9 cellular contexts compared by ENCODE assay signal in the genomic region with DNA sequence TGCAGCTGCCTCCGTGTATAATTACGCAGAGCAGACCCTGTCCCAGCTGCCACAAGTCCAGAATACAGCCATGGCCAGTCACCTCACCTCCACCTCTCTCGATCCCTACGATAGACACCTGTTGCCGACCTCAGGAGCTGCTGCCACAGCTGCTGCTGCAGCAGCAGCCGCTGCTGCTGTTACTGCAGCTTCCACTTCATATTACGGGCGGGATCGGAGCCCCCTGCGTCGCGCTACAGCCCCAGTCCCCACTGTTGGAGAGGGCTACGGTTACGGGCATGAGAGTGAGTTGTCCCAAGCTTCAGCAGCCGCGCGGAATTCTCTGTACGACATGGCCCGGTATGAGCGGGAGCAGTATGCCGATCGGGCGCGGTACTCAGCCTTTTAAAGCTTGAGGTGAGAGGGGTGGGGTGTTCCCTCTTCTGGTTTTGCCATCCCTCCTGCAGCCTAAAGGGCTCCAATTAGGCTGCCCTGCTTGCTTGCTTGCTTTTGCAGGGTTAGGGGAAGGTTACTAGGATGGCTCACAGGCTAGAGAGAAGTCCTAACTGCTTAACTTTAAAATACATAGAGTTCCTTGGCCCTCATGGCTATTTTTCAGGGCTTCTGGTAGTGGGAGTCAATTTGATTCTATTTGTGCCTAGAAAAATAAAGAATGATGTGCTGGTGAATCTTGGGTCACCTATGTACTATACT. TPM values are rescaled to one million over a fixed set of nuclear protein-coding genes. Genes with fewer than 3 reads are reported as not detected.
DNase-seq lines count a peak whose midpoint lies in the region; ATAC-seq and TF ChIP-seq lines count a peak whose summit lies in the region.
"Had no signal": no experiment of that assay in that cellular context is flagged by ENCODE, and none has a peak within 500 bp of the region (broad histone marks: within the 10 kb centered on the region; RNA-seq: fewer than 3 reads in every experiment).

No MANE protein-coding gene starts in this region.

- no peak overlapping the region for H3K27ac ChIP-seq in HUES64 (ENCODE audit: low read depth, low read length)
- H3K27ac ChIP-seq in thyroid gland: no peak overlapping the region

- no peaks in the 10 kb centered on the region for H3K9me3 ChIP-seq in HUES64 (ENCODE audit: insufficient read depth, low read depth, low read length)
- H3K9me3 ChIP-seq in neuron (ENCODE audit: low read length): peaks cover 3% of the 10 kb centered on the region
- H3K9me3 ChIP-seq in thyroid gland: no peaks in the 10 kb centered on the region
- H3K9me3 ChIP-seq: sigmoid colon had no signal

- TF ChIP-seq POLR2A in thyroid gland (IDR thresholded peaks at IDR 0.05): no peak

- DNase-seq in ecto neural progenitor cell (ENCODE audit: low spot score): no peak
- no peak for DNase-seq in thyroid gland
- DNase-seq: NCI-H524 treated with DMSO at 0.1 percent for 48 hours, sigmoid colon had no signal

- no peak for ATAC-seq in HG02885 (IDR thresholded peaks at IDR 0.05; ENCODE audit: poor library complexity, unreplicated experiment)
- ATAC-seq: stimulated activated memory B cell treated with anti-CD40 and anti-IgM and Interleukin-4, amounts not matched to agents 10 μg/mL and 1 μg/mL and 100 μg/mL, for 72 hours had no signal

- no peaks in the 10 kb centered on the region for H3K9me3 Mint-ChIP-seq in brain
- H3K9me3 Mint-ChIP-seq: stimulated activated memory B cell treated with anti-CD40 and anti-IgM and Interleukin-4, amounts not matched to agents 10 μg/mL and 1 μg/mL and 100 μg/mL, for 72 hours had no signal

- H3K9ac ChIP-seq in HUES64 (ENCODE audit: low read depth, low read length): no peak overlapping the region

- H3K36me3 ChIP-seq in HUES64 (ENCODE audit: insufficient read depth, low read length) (peaks cover 91% of the 10 kb centered on the region), neuron (ENCODE audit: insufficient read depth, low read length) (peaks cover 88% of the 10 kb centered on the region), thyroid gland (peaks cover 39 to 52% of the 10 kb centered on the region in 2 donors)

- peak overlapping the region in 2 of 5 experiments; percentile 33 to 70 for H3K27ac Mint-ChIP-seq in brain
- H3K27ac Mint-ChIP-seq: stimulated activated memory B cell treated with anti-CD40 and anti-IgM and Interleukin-4, amounts not matched to agents 10 μg/mL and 1 μg/mL and 100 μg/mL, for 72 hours had no signal

- H3K4me1 ChIP-seq in HUES64 (ENCODE audit: insufficient read depth, low read length) (peaks cover 36% of the 10 kb centered on the region), neuron (ENCODE audit: insufficient read depth, low read length) (peaks cover 58% of the 10 kb centered on the region), thyroid gland (peaks cover 46 to 64% of the 10 kb centered on the region in 2 donors)

- H3K27me3 Mint-ChIP-seq in brain: peaks cover 14% of the 10 kb centered on the region
- H3K27me3 Mint-ChIP-seq: stimulated activated memory B cell treated with anti-CD40 and anti-IgM and Interleukin-4, amounts not matched to agents 10 μg/mL and 1 μg/mL and 100 μg/mL, for 72 hours had no signal

- H3K4me3 Mint-ChIP-seq in brain: peak overlapping the region; percentile 87 to 98 (median 95)

- TF ChIP-seq CTCF in brain (conservative IDR thresholded peaks at IDR 0.05): no peak
- no peak for TF ChIP-seq CTCF in thyroid gland (IDR thresholded peaks at IDR 0.05)

- intact Hi-C loops in thyroid gland (cut with DNase I): no loop called here

- 95% methylated on average over 24 of the region's 24 CpGs for WGBS in HUES64
- 78 to 87% methylated on average over 22 to 24 of the region's 24 CpGs for WGBS in thyroid gland, 2 donors

- H3K4me3 ChIP-seq in HUES64 (ENCODE audit: low read length) (peak overlapping the region; percentile 12), neuron (ENCODE audit: low read length) (peak overlapping the region; percentile 3), thyroid gland (replicated peaks in 1 of 3) (no peak overlapping the region)

- H3K36me3 Mint-ChIP-seq in brain: peaks cover 95% of the 10 kb centered on the region

- H2AFZ ChIP-seq in neuron (ENCODE audit: low read depth, low read length): no peak overlapping the region

- H3K27me3 ChIP-seq in HUES64 (ENCODE audit: insufficient read depth, low read length): no peaks in the 10 kb centered on the region
- H3K27me3 ChIP-seq in neuron (ENCODE audit: insufficient read depth, low read length): no peaks in the 10 kb centered on the region
- H3K27me3 ChIP-seq in thyroid gland: no peaks in the 10 kb centered on the region
- H3K27me3 ChIP-seq: sigmoid colon had no signal

- H3K4me1 Mint-ChIP-seq in brain: peaks cover 88% of the 10 kb centered on the region

RNA-seq across cellular contexts. Expression of a gene that starts 5.4 kb away (rescaled TPM):
- polyA plus RNA-seq in HUES64 (2013, experiment 1 of 2): 170 TPM
- 152 TPM for polyA plus RNA-seq in HUES64 (2013, experiment 2 of 2)
- polyA plus RNA-seq in brain (ENCODE audit: insufficient read depth, low read depth, low replicate concordance): 208 TPM
- 100 to 1,000 TPM; 104 to 147 (median 131) TPM for total RNA-seq in thyroid gland

RNA-seq across cellular contexts. Expression of a gene that starts 27.5 kb away (rescaled TPM):
- 59.0 TPM for polyA plus RNA-seq in HUES64 (2013, experiment 1 of 2)
- polyA plus RNA-seq in HUES64 (2013, experiment 2 of 2): 53.1 TPM
- polyA plus RNA-seq in brain (ENCODE audit: insufficient read depth, low read depth, low replicate concordance): 70.7 TPM
- 10 to 100 TPM; 31.8 to 76.9 (median 62.9) TPM for total RNA-seq in thyroid gland

RNA-seq across cellular contexts. Expression of a gene that starts 33.8 kb away (rescaled TPM):
- polyA plus RNA-seq in HUES64 (2013, experiment 1 of 2): 29.2 TPM
- polyA plus RNA-seq in HUES64 (2013, experiment 2 of 2): 29.4 TPM
- polyA plus RNA-seq in brain (ENCODE audit: insufficient read depth, low read depth, low replicate concordance): 40.5 TPM
- total RNA-seq in thyroid gland: 10 to 100 TPM; 16.6 to 24.7 (median 24.2) TPM

RNA-seq across cellular contexts. Expression of a gene that starts 50.9 kb away (rescaled TPM):
- 27.7 TPM for polyA plus RNA-seq in HUES64 (2013, experiment 1 of 2)
- polyA plus RNA-seq in HUES64 (2013, experiment 2 of 2): 31.1 TPM
- polyA plus RNA-seq in brain (ENCODE audit: insufficient read depth, low read depth, low replicate concordance): 37.9 TPM
- 10 to 100 TPM; 22.7 to 48.5 (median 28.9) TPM for total RNA-seq in thyroid gland

RNA-seq across cellular contexts. Expression of a gene that starts 51.0 kb away (rescaled TPM):
- 0.45 TPM for polyA plus RNA-seq in HUES64 (2013, experiment 1 of 2)
- 0.63 TPM for polyA plus RNA-seq in HUES64 (2013, experiment 2 of 2)
- polyA plus RNA-seq in brain (ENCODE audit: insufficient read depth, low read depth, low replicate concordance): 1.2 TPM
- total RNA-seq in thyroid gland: 1 to 10 TPM in 2 of 4 donors, under 1 TPM in 2; 0.92 to 2.1 (median 1.1) TPM

Comparison
In these comparisons a context has a peak if more than half of its experiments do, and no peak if none do; other contexts are left out.
1. H3K4me3 ChIP-seq: peak in HUES64 (single experiment) and neuron (single experiment); none in thyroid gland (0 of 3).